ENCODE assay signal across 28 cellular contexts in the genomic region with DNA sequence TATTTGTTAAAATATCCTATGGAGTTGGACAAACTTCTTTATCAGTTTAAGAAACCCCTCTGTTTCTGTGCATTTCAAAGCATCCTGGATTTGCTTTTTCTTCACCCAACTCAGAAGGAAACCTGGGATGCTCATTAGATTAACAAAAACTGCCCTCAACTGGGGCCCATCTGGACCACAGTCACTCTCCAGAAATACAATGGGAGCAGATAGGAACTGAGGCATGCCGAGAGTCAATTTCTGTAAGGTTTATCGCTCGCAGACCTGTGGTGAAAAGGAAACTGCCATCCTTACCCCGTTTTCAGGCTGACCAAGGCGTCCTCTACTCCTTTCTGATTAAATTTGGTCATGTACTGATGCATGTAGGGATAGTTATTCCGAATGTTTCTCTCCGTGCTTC.
"Had no signal": no experiment of that assay in that cellular context is flagged by ENCODE, and none has a peak within 500 bp of the region (broad histone marks: within the 10 kb centered on the region; RNA-seq: fewer than 3 reads in every experiment).

No MANE protein-coding gene starts in this region.

- H3K27ac ChIP-seq: cardiac muscle cell, colonic mucosa, foreskin keratinocyte, heart left ventricle, parathyroid adenoma, right atrium auricular region, stomach, suprapubic skin, tibial nerve had no signal

- H3K9ac ChIP-seq: parathyroid adenoma had no signal

- H3K36me3 ChIP-seq: cardiac muscle cell, colonic mucosa, heart left ventricle, right atrium auricular region, stomach, suprapubic skin, tibial nerve had no signal

- H3K9me3 ChIP-seq: colonic mucosa, heart left ventricle, right atrium auricular region, stomach, suprapubic skin, tibial nerve had no signal

- DNase-seq: activated CD4-positive, alpha-beta T cell treated with anti-CD3 and anti-CD28 coated beads for 36 hours; activated CD4-positive, CD25-positive, alpha-beta regulatory T cell; activated CD8-positive, alpha-beta T cell treated with anti-CD3 and anti-CD28 coated beads, Interleukin-2, amount 10 ng/mL, durations not matched to agents 7 days and 5 days; activated effector memory CD4-positive, alpha-beta T cell treated with Interleukin-2 at 50 U/mL for 16 hours; activated naive CD4-positive, alpha-beta T cell treated with Interleukin-2 at 50 U/mL for 16 hours; activated T-cell treated with anti-CD3 and anti-CD28 coated beads for 4 hours; aorta; cerebellar nuclear complex; colonic mucosa; effector memory CD8-positive, alpha-beta T cell; foreskin keratinocyte; heart left ventricle; immature natural killer cell; kidney; left colon; naive B cell; nephron progenitor cell; stimulated activated CD4-positive, alpha-beta T cell treated with anti-CD3 and anti-CD28 coated beads, Interleukin-1b, Interleukin-23, amount 100 ng/mL, for 48 hours; stimulated activated CD4-positive, alpha-beta T cell treated with anti-CD3 and anti-CD28 coated beads, Interleukin-4, amount 100 ng/mL, for 4 hours; stimulated activated CD8-positive, alpha-beta memory T cell treated with anti-CD3 and anti-CD28 coated beads, Interleukin-4, amount 100 ng/mL, for 48 hours; stomach; T-helper 1 cell had no signal

- H3K4me1 ChIP-seq: colonic mucosa, foreskin keratinocyte, heart left ventricle, parathyroid adenoma, right atrium auricular region, stomach, suprapubic skin had no signal

- H3K27me3 ChIP-seq: cardiac muscle cell, colonic mucosa, foreskin keratinocyte, heart left ventricle, right atrium auricular region, stomach, tibial nerve had no signal

- H3K4me3 ChIP-seq: cardiac muscle cell, colonic mucosa, heart left ventricle, right atrium auricular region, smooth muscle cell, stomach, suprapubic skin, tibial nerve had no signal
